ENCODE assay signal across 8 cellular contexts in the genomic region with DNA sequence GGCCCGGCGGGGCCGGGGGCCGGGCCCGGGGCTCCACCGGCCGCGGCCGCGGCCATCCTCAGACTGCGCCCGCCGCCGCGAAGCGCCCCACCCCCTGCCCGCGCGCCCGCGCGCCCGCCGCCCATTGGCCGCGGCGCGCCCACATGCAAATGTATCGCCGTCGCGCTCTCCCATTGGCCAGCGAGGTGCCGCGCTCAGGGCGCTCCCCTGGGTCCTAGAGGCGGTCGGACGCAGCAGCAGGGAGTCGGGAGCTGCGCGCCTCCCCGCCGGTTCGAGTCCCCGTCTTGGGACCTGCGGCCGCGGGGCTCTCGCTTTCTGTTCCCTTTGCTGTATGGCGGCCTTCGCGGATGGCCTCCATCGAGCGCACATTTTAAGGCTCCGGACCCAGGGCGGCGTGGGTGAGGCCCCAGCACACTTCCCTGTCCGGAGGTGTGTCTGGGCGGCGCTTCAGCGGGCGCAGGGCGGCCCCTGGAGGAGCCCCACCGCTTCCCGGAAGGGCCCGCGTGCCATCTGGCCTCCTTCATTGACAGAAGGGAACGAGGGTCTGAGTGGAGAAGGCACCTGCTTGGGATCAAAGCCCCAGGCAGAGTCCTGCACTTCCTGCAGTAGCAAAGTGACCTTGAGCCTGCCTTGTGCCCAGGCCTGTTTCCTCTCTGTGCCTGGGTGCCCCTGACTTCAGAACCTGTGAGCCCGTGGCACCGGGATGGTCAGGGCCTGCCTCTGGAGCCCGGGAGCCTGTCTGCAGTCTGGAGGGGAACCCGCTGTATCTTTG. TPM values are rescaled to one million over a fixed set of nuclear protein-coding genes. Genes with fewer than 3 reads are reported as not detected.
A peak's percentile ranks its signal among the peaks of the same experiment; 100 is the strongest.
DNase-seq lines count a peak whose midpoint lies in the region; ATAC-seq and TF ChIP-seq lines count a peak whose summit lies in the region.

A gene with protein sequence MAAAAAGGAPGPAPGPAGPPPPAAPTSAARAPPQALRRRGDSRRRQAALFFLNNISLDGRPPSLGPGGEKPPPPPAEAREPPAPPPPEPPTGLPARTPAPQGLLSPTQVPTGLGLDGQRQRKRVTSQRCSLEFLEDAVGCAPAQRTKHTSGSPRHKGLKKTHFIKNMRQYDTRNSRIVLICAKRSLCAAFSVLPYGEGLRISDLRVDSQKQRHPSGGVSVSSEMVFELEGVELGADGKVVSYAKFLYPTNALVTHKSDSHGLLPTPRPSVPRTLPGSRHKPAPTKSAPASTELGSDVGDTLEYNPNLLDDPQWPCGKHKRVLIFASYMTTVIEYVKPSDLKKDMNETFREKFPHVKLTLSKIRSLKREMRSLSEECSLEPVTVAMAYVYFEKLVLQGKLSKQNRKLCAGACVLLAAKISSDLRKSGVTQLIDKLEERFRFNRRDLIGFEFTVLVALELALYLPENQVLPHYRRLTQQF (minus strand): TSS at position 65 of the 772 bp plus-strand sequence. CDS start 9 bp downstream, at position 56.

- H3K4me1 ChIP-seq in GM23248 (ENCODE audit: insufficient read depth), result no peaks in the 10 kb centered on the region
- peaks cover 29% of the 10 kb centered on the region for H3K4me1 ChIP-seq in Karpas-422 (ENCODE audit: low read length)
- peaks cover 11% of the 10 kb centered on the region for H3K4me1 ChIP-seq in fibroblast of lung (ENCODE audit: control insufficient read depth, extremely low read depth, insufficient read depth, low read length)

- intact Hi-C loops in activated T-helper 1 cell treated with anti-CD3 and anti-CD28 coated beads, Interleukin-12 subunit alpha, Interleukin-12 subunit beta, Interleukin-2, Interleukin-4 antibody, amounts not matched to agents 30 ng/mL and 10 ng/mL and 1 ng/mL, durations not matched to agents 14 hours and 24 hours and 36 hours (cut with micrococcal nuclease), result loop anchor here (1.0 to 5.0 kb wide), 6 partner anchors 20 to 455 kb away; a partner anchor contains a TSS

- H2AFZ ChIP-seq in GM23248, result peak within 1 kb of the TSS; percentile 88
- peak within 1 kb of the TSS; percentile 47; the same call in 1 of the 2 replicates for H2AFZ ChIP-seq in Karpas-422 (ENCODE audit: low read length)
- peak within 1 kb of the TSS; percentile 78 for H2AFZ ChIP-seq in fibroblast of lung (ENCODE audit: low read length)

- H3K4me1 Mint-ChIP-seq in activated T-helper 1 cell treated with anti-CD3 and anti-CD28 coated beads, Interleukin-12 subunit alpha, Interleukin-12 subunit beta, Interleukin-2, Interleukin-4 antibody, amounts not matched to agents 30 ng/mL and 10 ng/mL and 1 ng/mL, durations not matched to agents 14 hours and 24 hours and 36 hours (ENCODE audit: low read depth), result peaks cover 10% of the 10 kb centered on the region
- H3K4me1 Mint-ChIP-seq in naive thymus-derived CD8-positive, alpha-beta T cell, result peaks cover 13 to 38% (median 32%) of the 10 kb centered on the region in 4 donors
- H3K4me1 Mint-ChIP-seq in stimulated activated memory B cell treated with anti-CD40 and anti-IgM and Interleukin-4, amounts not matched to agents 10 μg/mL and 1 μg/mL and 100 μg/mL, for 72 hours, result peaks cover 50% of the 10 kb centered on the region

- peaks cover 2% of the 10 kb centered on the region for H3K36me3 Mint-ChIP-seq in activated T-helper 1 cell treated with anti-CD3 and anti-CD28 coated beads, Interleukin-12 subunit alpha, Interleukin-12 subunit beta, Interleukin-2, Interleukin-4 antibody, amounts not matched to agents 30 ng/mL and 10 ng/mL and 1 ng/mL, durations not matched to agents 14 hours and 24 hours and 36 hours (ENCODE audit: low read depth)
- no peaks in the 10 kb centered on the region for H3K36me3 Mint-ChIP-seq in naive thymus-derived CD8-positive, alpha-beta T cell
- H3K36me3 Mint-ChIP-seq in stimulated activated memory B cell treated with anti-CD40 and anti-IgM and Interleukin-4, amounts not matched to agents 10 μg/mL and 1 μg/mL and 100 μg/mL, for 72 hours, result no peaks in the 10 kb centered on the region

- POLR2A ChIA-PET in naive thymus-derived CD8-positive, alpha-beta T cell (lab: Charles Lee), result interaction anchor here (0.7 to 1.1 kb wide), 2 partner anchors 21 to 101 kb away, joined by 3 to 6 read pairs; a partner anchor contains a TSS

- TF ChIP-seq CTCF in fibroblast of lung (conservative IDR thresholded peaks at IDR 0.05 in 1 of 2, IDR thresholded peaks at IDR 0.05 in 1 of 2; ENCODE audit: low read depth in 1 of 2, low read length in 2 of 2), result no peak

- 6 to 9% methylated on average over 47 to 63 of the region's 73 CpGs for WGBS in GM23248 (ENCODE audit: low coverage in 1 of 2, low lambda C conversion rate in 2 of 2, missing lambda C conversion rate in 2 of 2), 2 experiments

- in situ Hi-C loops in GM23248 (cut with MboI), result no loop called here

- H3K9me3 ChIP-seq in GM23248 (ENCODE audit: low read depth) (no peaks in the 10 kb centered on the region), Karpas-422 (ENCODE audit: low read length) (no peaks in the 10 kb centered on the region), fibroblast of lung (ENCODE audit: control insufficient read depth, insufficient read depth, low read depth, low read length) (no peaks in the 10 kb centered on the region)

- H3K9me2 ChIP-seq in GM23248 (ENCODE audit: insufficient read depth), result no peaks in the 10 kb centered on the region
- no peaks in the 10 kb centered on the region for H3K9me2 ChIP-seq in Karpas-422 (replicated peaks; ENCODE audit: insufficient read depth, low read length)

- no peak within 1 kb of the TSS for H3K27ac ChIP-seq in GM23248
- H3K27ac ChIP-seq in Karpas-422 (ENCODE audit: low read length), result no peak within 1 kb of the TSS
- H3K27ac ChIP-seq in fibroblast of lung (ENCODE audit: insufficient read depth, low read length), result peak within 1 kb of the TSS; percentile 59

- peak within 1 kb of the TSS; percentile 85 for H3K4me3 Mint-ChIP-seq in activated T-helper 1 cell treated with anti-CD3 and anti-CD28 coated beads, Interleukin-12 subunit alpha, Interleukin-12 subunit beta, Interleukin-2, Interleukin-4 antibody, amounts not matched to agents 30 ng/mL and 10 ng/mL and 1 ng/mL, durations not matched to agents 14 hours and 24 hours and 36 hours
- peak within 1 kb of the TSS; percentile 72 to 88 (median 80) for H3K4me3 Mint-ChIP-seq in naive thymus-derived CD8-positive, alpha-beta T cell
- H3K4me3 Mint-ChIP-seq in stimulated activated memory B cell treated with anti-CD40 and anti-IgM and Interleukin-4, amounts not matched to agents 10 μg/mL and 1 μg/mL and 100 μg/mL, for 72 hours, result peak within 1 kb of the TSS; percentile 79

- DNase-seq in EH (ENCODE audit: low read depth) (peak; percentile 93), GM23248 (peak; percentile 98), Karpas-422 (peak; percentile 97), RPMI7951 (ENCODE audit: low read depth) (peak; percentile 96), fibroblast of lung (ENCODE audit: low read depth in 2 of 2) (peak; percentile 92 to 94)
- peak; percentile 90 for DNase-seq in activated T-helper 1 cell treated with anti-CD3 and anti-CD28 coated beads, Interleukin-12 subunit alpha, Interleukin-12 subunit beta, Interleukin-2, Interleukin-4 antibody, amounts not matched to agents 30 ng/mL and 10 ng/mL and 1 ng/mL, durations not matched to agents 14 hours and 24 hours and 36 hours (ENCODE audit: low spot score)
- DNase-seq in naive thymus-derived CD8-positive, alpha-beta T cell, result peak; percentile 84 to 94 (median 89)

- no peaks in the 10 kb centered on the region for H3K27me3 Mint-ChIP-seq in activated T-helper 1 cell treated with anti-CD3 and anti-CD28 coated beads, Interleukin-12 subunit alpha, Interleukin-12 subunit beta, Interleukin-2, Interleukin-4 antibody, amounts not matched to agents 30 ng/mL and 10 ng/mL and 1 ng/mL, durations not matched to agents 14 hours and 24 hours and 36 hours (ENCODE audit: insufficient read depth)
- H3K27me3 Mint-ChIP-seq in naive thymus-derived CD8-positive, alpha-beta T cell, result peaks cover 0 to 4% (median 0%) of the 10 kb centered on the region in 5 donors
- no peaks in the 10 kb centered on the region for H3K27me3 Mint-ChIP-seq in stimulated activated memory B cell treated with anti-CD40 and anti-IgM and Interleukin-4, amounts not matched to agents 10 μg/mL and 1 μg/mL and 100 μg/mL, for 72 hours

- H3K27me3 ChIP-seq in GM23248 (replicated peaks; ENCODE audit: insufficient read depth) (no peaks in the 10 kb centered on the region), Karpas-422 (ENCODE audit: low read length) (no peaks in the 10 kb centered on the region), fibroblast of lung (ENCODE audit: control insufficient read depth, insufficient read depth, low read length) (no peaks in the 10 kb centered on the region)

- peak within 1 kb of the TSS; percentile 53 for H3K4me2 ChIP-seq in GM23248 (ENCODE audit: unreplicated experiment)
- H3K4me2 ChIP-seq in Karpas-422 (ENCODE audit: low read depth, low read length, poor library complexity, severe bottlenecking), result peak within 1 kb of the TSS; percentile 83
- peak within 1 kb of the TSS; percentile 97 for H3K4me2 ChIP-seq in fibroblast of lung (ENCODE audit: extremely low read depth, insufficient read depth, low read length)

- H3F3A ChIP-seq in GM23248 (ENCODE audit: insufficient read depth), result no peaks in the 10 kb centered on the region

- peak within 1 kb of the TSS; percentile 77 for H3K9ac ChIP-seq in GM23248
- peak within 1 kb of the TSS; percentile 93 for H3K9ac ChIP-seq in Karpas-422 (ENCODE audit: low read length)
- peak within 1 kb of the TSS; percentile 53 for H3K9ac ChIP-seq in fibroblast of lung (ENCODE audit: insufficient read depth, low read length)

- no peaks in the 10 kb centered on the region for H3K36me3 ChIP-seq in GM23248 (ENCODE audit: low read depth)
- H3K36me3 ChIP-seq in Karpas-422 (ENCODE audit: insufficient read depth, low read length), result no peaks in the 10 kb centered on the region
- no peaks in the 10 kb centered on the region for H3K36me3 ChIP-seq in fibroblast of lung (ENCODE audit: control insufficient read depth, insufficient read depth, low read length)

- H3K79me2 ChIP-seq in GM23248 (ENCODE audit: insufficient read depth) (no peaks in the 10 kb centered on the region), Karpas-422 (ENCODE audit: low read length) (peaks cover 23% of the 10 kb centered on the region), fibroblast of lung (ENCODE audit: control insufficient read depth, insufficient read depth, low read length) (peaks cover 2% of the 10 kb centered on the region)

- H3K27ac Mint-ChIP-seq in activated T-helper 1 cell treated with anti-CD3 and anti-CD28 coated beads, Interleukin-12 subunit alpha, Interleukin-12 subunit beta, Interleukin-2, Interleukin-4 antibody, amounts not matched to agents 30 ng/mL and 10 ng/mL and 1 ng/mL, durations not matched to agents 14 hours and 24 hours and 36 hours, result peak within 1 kb of the TSS; percentile 87
- H3K27ac Mint-ChIP-seq in naive thymus-derived CD8-positive, alpha-beta T cell, result peak within 1 kb of the TSS in 8 of 10 donors; percentile 56 to 79 (median 74)
- H3K27ac Mint-ChIP-seq in stimulated activated memory B cell treated with anti-CD40 and anti-IgM and Interleukin-4, amounts not matched to agents 10 μg/mL and 1 μg/mL and 100 μg/mL, for 72 hours, result peak within 1 kb of the TSS; percentile 80

- ATAC-seq in naive thymus-derived CD8-positive, alpha-beta T cell, result peak; percentile 92 to 97
- peak; percentile 90 for ATAC-seq in stimulated activated memory B cell treated with anti-CD40 and anti-IgM and Interleukin-4, amounts not matched to agents 10 μg/mL and 1 μg/mL and 100 μg/mL, for 72 hours

- H4K20me1 ChIP-seq in GM23248 (ENCODE audit: insufficient read depth) (no peaks in the 10 kb centered on the region), Karpas-422 (ENCODE audit: insufficient read depth, low read depth, low read length) (peaks cover 10% of the 10 kb centered on the region; the same call in 1 of the 2 replicates), fibroblast of lung (ENCODE audit: control insufficient read depth, extremely low read depth, insufficient read depth, low read length) (no peaks in the 10 kb centered on the region)

- H3K9me3 Mint-ChIP-seq in activated T-helper 1 cell treated with anti-CD3 and anti-CD28 coated beads, Interleukin-12 subunit alpha, Interleukin-12 subunit beta, Interleukin-2, Interleukin-4 antibody, amounts not matched to agents 30 ng/mL and 10 ng/mL and 1 ng/mL, durations not matched to agents 14 hours and 24 hours and 36 hours, result no peaks in the 10 kb centered on the region
- no peaks in the 10 kb centered on the region for H3K9me3 Mint-ChIP-seq in naive thymus-derived CD8-positive, alpha-beta T cell
- no peaks in the 10 kb centered on the region for H3K9me3 Mint-ChIP-seq in stimulated activated memory B cell treated with anti-CD40 and anti-IgM and Interleukin-4, amounts not matched to agents 10 μg/mL and 1 μg/mL and 100 μg/mL, for 72 hours

- peak within 1 kb of the TSS; percentile 79 for H3K4me3 ChIP-seq in GM23248
- peak within 1 kb of the TSS; percentile 99 for H3K4me3 ChIP-seq in Karpas-422 (ENCODE audit: low read length)
- peak within 1 kb of the TSS; percentile 51 to 67 (median 62) for H3K4me3 ChIP-seq in fibroblast of lung (replicated peaks in 1 of 4; ENCODE audit: control extremely low read depth in 1 of 4, insufficient read depth in 1 of 4, low read depth in 3 of 4, low read length in 4 of 4)

RNA-seq across cellular contexts. Expression of the gene that starts here (rescaled TPM):
- 3.0 and 7.3 TPM in 2 replicates for total RNA-seq in GM23248 (2014; rRNA removed; shearing (Covaris generic))
- polyA plus RNA-seq in GM23248 (2016; fragmentation: Nextera tagmentation; extraction: Ambion mirVana) (0.66 and 0.82 TPM in 2 replicates), fibroblast of lung (2.9 and 4.4 TPM in 2 replicates)
- 7.2 and 7.6 TPM in 2 replicates for total RNA-seq in Karpas-422 (2014; rRNA removed; shearing (Covaris generic); ENCODE audit: low replicate concordance)
- total RNA-seq in RPMI7951 (2014; rRNA removed; shearing (Covaris generic)), result 4.7 and 7.0 TPM in 2 replicates
- 12.9 and 15.7 TPM in 2 replicates for total RNA-seq in activated T-helper 1 cell treated with anti-CD3 and anti-CD28 coated beads, Interleukin-12 subunit alpha, Interleukin-12 subunit beta, Interleukin-2, Interleukin-4 antibody, amounts not matched to agents 30 ng/mL and 10 ng/mL and 1 ng/mL, durations not matched to agents 14 hours and 24 hours and 36 hours
- total RNA-seq in fibroblast of lung, result 0.51 and 0.66 TPM in 2 replicates
- 3.4 and 5.3 TPM in 2 replicates for polyA plus RNA-seq in fibroblast of lung (2012)
- 7.4 and 8.2 TPM in 2 replicates for polyA minus RNA-seq in fibroblast of lung (ENCODE audit: low replicate concordance)
- 1 to 10 TPM; 6.3 to 6.4 TPM for total RNA-seq in naive thymus-derived CD8-positive, alpha-beta T cell
- polyA plus RNA-seq in naive thymus-derived CD8-positive, alpha-beta T cell, result 1 to 10 TPM in 2 of 3 donors, under 1 TPM in 1; 0.83 to 1.7 (median 1.1) TPM
